11 cellular contexts compared by ENCODE assay signal in genomic region chr20:2879148-2879547, GRCh38. TPM values are rescaled to one million over a fixed set of nuclear protein-coding genes. Genes with fewer than 3 reads are reported as not detected.
DNase-seq lines count a peak whose midpoint lies in the region; ATAC-seq and TF ChIP-seq lines count a peak whose summit lies in the region.
"Had no signal": no experiment of that assay in that cellular context is flagged by ENCODE, and none has a peak within 500 bp of the region (broad histone marks: within the 10 kb centered on the region; RNA-seq: fewer than 3 reads in every experiment).

No MANE protein-coding gene starts in this region.

- H2BK20ac ChIP-seq in H9 (ENCODE audit: low read depth, low read length, poor library complexity, severe bottlenecking) = no peak overlapping the region

- TF ChIP-seq CTCF in HEK293 (tag by site-specific recombination; IDR thresholded peaks at IDR 0.05) (no peak), astrocyte of the spinal cord (IDR thresholded peaks at IDR 0.05; ENCODE audit: low read depth, low read length) (no peak), H9 (conservative IDR thresholded peaks at IDR 0.05) (no peak)

- no peak overlapping the region for H3K4me2 ChIP-seq in H9 (ENCODE audit: insufficient read depth, insufficient read length, low read length)
- H3K4me2 ChIP-seq: BLaER1 had no signal

- no peaks in the 10 kb centered on the region for H3K27me3 Mint-ChIP-seq in H9 (ENCODE audit: low read depth)
- H3K27me3 Mint-ChIP-seq: activated CD4-positive, alpha-beta memory T cell treated with anti-CD3 and anti-CD28 coated beads for 36 hours had no signal

- POLR2A ChIA-PET in HEK293 (lab: Yijun Ruan, JAX) = interaction anchor here (1.1 kb wide), 1 partner anchor 408 kb away, joined by 3 read pairs; the partner anchor contains the start of gene SNRPB

- H4K8ac ChIP-seq in H9 (replicated peaks; ENCODE audit: insufficient read length, low read depth, low read length) = no peak overlapping the region

- H3K14ac ChIP-seq in H9 (ENCODE audit: insufficient read depth, low read length) = no peak overlapping the region

- CTCF ChIA-PET in HEK293 (lab: Yijun Ruan, JAX) = interaction anchor here (1.3 kb wide), 1 partner anchor 192 kb away, joined by 6 read pairs; no protein-coding TSS in a partner anchor

- no peak overlapping the region for H3K4me3 Mint-ChIP-seq in H9
- H3K4me3 Mint-ChIP-seq: activated CD4-positive, alpha-beta memory T cell treated with anti-CD3 and anti-CD28 coated beads for 36 hours had no signal

- no peak overlapping the region for H2AFZ ChIP-seq in H9 (ENCODE audit: low read length)

- peak overlapping the region in 1 of 3 experiments; percentile 21; a peak in 2 of 7 replicates for H3K27ac Mint-ChIP-seq in H9
- H3K27ac Mint-ChIP-seq: activated CD4-positive, alpha-beta memory T cell treated with anti-CD3 and anti-CD28 coated beads for 36 hours had no signal

- H3K27ac ChIP-seq in HEK293 (ENCODE audit: extremely low read depth, low read depth, low read length) = no peak overlapping the region
- H3K27ac ChIP-seq in H9 (ENCODE audit: insufficient read length, low read depth, low read length) = no peak overlapping the region
- H3K27ac ChIP-seq: BLaER1 had no signal

- no peak overlapping the region for H3K4ac ChIP-seq in H9 (ENCODE audit: low read depth, low read length)

- no peak overlapping the region for H2BK15ac ChIP-seq in H9 (ENCODE audit: low read depth, low read length)

- no peaks in the 10 kb centered on the region for H3K27me3 ChIP-seq in H9 (ENCODE audit: insufficient read depth, low read length)
- H3K27me3 ChIP-seq: BLaER1 had no signal

- no peak overlapping the region for H3K56ac ChIP-seq in H9 (ENCODE audit: insufficient read length, low read depth, low read length)

- H2AK5ac ChIP-seq in H9 (ENCODE audit: insufficient read length, low read length) = no peak overlapping the region

- no peak overlapping the region for H2BK5ac ChIP-seq in H9 (ENCODE audit: insufficient read length, low read length)

- H3K4me1 Mint-ChIP-seq in H9 = peaks cover 24 to 29% of the 10 kb centered on the region in 2 experiments

- H2BK120ac ChIP-seq in H9 (ENCODE audit: low read depth, low read length, poor library complexity, severe bottlenecking) = no peak overlapping the region

- ATAC-seq in left cardiac atrium = peak; percentile 47 to 86

- H4K20me1 ChIP-seq in H9 (ENCODE audit: control insufficient read depth, insufficient read depth, insufficient read length) = no peaks in the 10 kb centered on the region

- no peak overlapping the region for H2BK12ac ChIP-seq in H9 (ENCODE audit: insufficient read length, low read depth, low read length)

- peaks cover 11% of the 10 kb centered on the region for H3K79me1 ChIP-seq in H9 (ENCODE audit: insufficient read depth, low read depth, low read length, poor library complexity, severe bottlenecking)

- no peak overlapping the region for H3T11ph ChIP-seq in H9 (ENCODE audit: low read length)

- peaks cover 3% of the 10 kb centered on the region for H3K23me2 ChIP-seq in H9 (ENCODE audit: insufficient read length, low read depth, low read length, poor library complexity, severe bottlenecking)

- no peak overlapping the region for H4K5ac ChIP-seq in H9 (ENCODE audit: insufficient read length, low read depth, low read length)

- H4K91ac ChIP-seq in H9 (ENCODE audit: insufficient read length, low read depth, low read length) = no peak overlapping the region

- peaks cover 7 to 9% of the 10 kb centered on the region in 2 experiments; a peak in 2 of 3 replicates for H3K36me3 ChIP-seq in HEK293 (ENCODE audit: control insufficient read depth in 2 of 2, insufficient read depth in 1 of 2, low read length in 2 of 2)

- intact Hi-C loops in left cardiac atrium (cut with DNase I) = no loop called here

- peaks cover 2 to 19% (median 12%) of the 10 kb centered on the region in 3 experiments; a peak in 6 of 7 replicates for H3K36me3 Mint-ChIP-seq in H9 (ENCODE audit: insufficient read depth in 1 of 3, low read depth in 3 of 3)

- H3K9ac ChIP-seq in H9 (ENCODE audit: extremely low read depth, insufficient read length, low read length) = no peak overlapping the region
- H3K9ac ChIP-seq: BLaER1 had no signal

- H3K4me1 ChIP-seq in HEK293 (ENCODE audit: control insufficient read depth, insufficient read depth, low read length) = peaks cover 23% of the 10 kb centered on the region
- H3K4me1 ChIP-seq in H9 (ENCODE audit: insufficient read depth, low read length) = 0 out of 2 replicates have a peak, but pooled peaks cover 3% of the 10 kb centered on the region

- in situ Hi-C loops in astrocyte of the spinal cord (cut with HindIII; ENCODE audit: low sequenced_read_pairs) = no loop called here

- no CpG with 5 or more reads among the region's 3 CpGs for WGBS in H9 (ENCODE audit: extremely low coverage, insufficient read length, low lambda C conversion rate)

- DNase-seq in A172 (ENCODE audit: low spot score) (peak; percentile 55), astrocyte of the spinal cord (ENCODE audit: low read depth, low spot score) (peak; percentile 79), left cardiac atrium (no peak), NCI-H1930 (lab: John Stamatoyannopoulos, UW) (no peak), H9 (no peak), NCI-H2081 treated with DMSO at 0.1 percent for 48 hours (lab: John Stamatoyannopoulos, UW) (no peak)
- no peak for DNase-seq in activated CD4-positive, alpha-beta T cell treated with anti-CD3 and anti-CD28 coated beads, Interleukin-2, amount 50 U/mL, for 1 hour
- DNase-seq: activated CD4-positive, alpha-beta memory T cell treated with anti-CD3 and anti-CD28 coated beads for 36 hours; stimulated activated naive CD4-positive, alpha-beta T cell treated with Interleukin-2 at 50 U/mL for 16 hours had no signal

- H3K9me3 Mint-ChIP-seq in H9 = no peaks in the 10 kb centered on the region
- H3K9me3 Mint-ChIP-seq: activated CD4-positive, alpha-beta memory T cell treated with anti-CD3 and anti-CD28 coated beads for 36 hours had no signal

- peaks cover 3% of the 10 kb centered on the region; the same call in 1 of the 2 replicates for H3K79me2 ChIP-seq in H9 (ENCODE audit: insufficient read depth, low read length)

- H3K4me3 ChIP-seq in HEK293 (ENCODE audit: low read depth, low read length) = no peak overlapping the region
- no peak overlapping the region for H3K4me3 ChIP-seq in astrocyte of the spinal cord (ENCODE audit: low read depth, low read length)
- H3K4me3 ChIP-seq: BLaER1 had no signal

- H3K23ac ChIP-seq in H9 (ENCODE audit: insufficient read length, low read depth, low read length) = no peak overlapping the region

- no peak overlapping the region for H3K18ac ChIP-seq in H9 (ENCODE audit: insufficient read length, low read depth, low read length)

- H3K9me3 ChIP-seq in HEK293 (ENCODE audit: control insufficient read depth, insufficient read depth, low read depth, low read length) (no peaks in the 10 kb centered on the region), H9 (ENCODE audit: control insufficient read depth, low read depth, low read length) (no peaks in the 10 kb centered on the region)
- H3K9me3 ChIP-seq: BLaER1 had no signal

TF ChIP-seq in HEK293, 187 proteins besides CTCF, POLR2A, EP300 and RAD21 (continues in another document):
- TF ChIP-seq SP7 (tag by site-specific recombination; IDR thresholded peaks at IDR 0.05) (0 out of 2 replicates have a peak, but pooled peaks have one; percentile 20), ZNF677 (tag by site-specific recombination; IDR thresholded peaks at IDR 0.05) (no peak), ZNF600 (tag by site-specific recombination; IDR thresholded peaks at IDR 0.05) (0 out of 2 replicates have a peak, but pooled peaks have one; percentile 14), ZNF701 (tag by site-specific recombination; IDR thresholded peaks at IDR 0.05) (no peak), ZNF211 (tag by site-specific recombination; IDR thresholded peaks at IDR 0.05; ENCODE audit: low read depth) (no peak), HOXC10 (CRISPR knock-in tag; IDR thresholded peaks at IDR 0.05) (no peak), OSR2 (tag by site-specific recombination; IDR thresholded peaks at IDR 0.05) (peak; percentile 20; the same call in 1 of the 2 replicates), ZNF132 (tag by site-specific recombination; IDR thresholded peaks at IDR 0.05; ENCODE audit: borderline replicate concordance) (no peak), ZNF24 (tag by site-specific recombination; IDR thresholded peaks at IDR 0.05) (no peak), KLF1 (tag by site-specific recombination; IDR thresholded peaks at IDR 0.05) (peak; percentile 42; the same call in 1 of the 2 replicates), ZNF133 (tag by site-specific recombination; IDR thresholded peaks at IDR 0.05) (no peak), ZNF19 (tag by site-specific recombination; IDR thresholded peaks at IDR 0.05; ENCODE audit: low read depth) (no peak), ZNF626 (tag by site-specific recombination; IDR thresholded peaks at IDR 0.05) (no peak), ZNF785 (tag by site-specific recombination; IDR thresholded peaks at IDR 0.05) (no peak), ZNF354C (tag by site-specific recombination; IDR thresholded peaks at IDR 0.05; ENCODE audit: borderline replicate concordance, low read depth) (no peak), ZBTB1 (tag by site-specific recombination; IDR thresholded peaks at IDR 0.05) (no peak), ZNF394 (tag by site-specific recombination; IDR thresholded peaks at IDR 0.05; ENCODE audit: borderline replicate concordance) (no peak), KLF8 (tag by site-specific recombination; IDR thresholded peaks at IDR 0.05) (no peak), ZXDB (tag by site-specific recombination; IDR thresholded peaks at IDR 0.05) (no peak), SETDB1 (IDR thresholded peaks at IDR 0.05; ENCODE audit: insufficient read length, low read length) (no peak), ZBTB17 (tag by site-specific recombination; IDR thresholded peaks at IDR 0.05) (no peak), IKZF3 (tag by site-specific recombination; IDR thresholded peaks at IDR 0.05) (no peak)

RNA-seq across cellular contexts. Expression of gene PTPRA, which starts 5.9 kb away (rescaled TPM):
- 30.2 and 43.4 TPM in 2 replicates for total RNA-seq in A172 (2014; rRNA removed; shearing (Covaris generic))
- 10 to 100 TPM; 35.4 to 38.6 TPM for total RNA-seq in left cardiac atrium
- 45.2 and 47.8 TPM in 2 replicates for total RNA-seq in H9 (2021)

RNA-seq across cellular contexts. Expression of gene VPS16, which starts 38.6 kb away (rescaled TPM):
- total RNA-seq in A172 (2014; rRNA removed; shearing (Covaris generic)) = 44.1 and 48.1 TPM in 2 replicates
- 10 to 100 TPM; 22.1 to 24.4 TPM for total RNA-seq in left cardiac atrium
- total RNA-seq in H9 (2021) = 31.6 and 32.1 TPM in 2 replicates

RNA-seq across cellular contexts. Expression of gene PCED1A, which starts 38.7 kb away (rescaled TPM):
- 11.9 and 13.2 TPM in 2 replicates for total RNA-seq in A172 (2014; rRNA removed; shearing (Covaris generic))
- total RNA-seq in left cardiac atrium (10 to 100 TPM; 13.0 to 18.0 TPM), H9 (2021) (27.2 and 30.8 TPM in 2 replicates)

Comparison
In these comparisons a context has a peak if more than half of its experiments do, and no peak if none do; other contexts are left out.
1. DNase-seq: peak in A172 (single experiment) and astrocyte of the spinal cord (single experiment); none in left cardiac atrium (single experiment), NCI-H1930 (0 of 2), activated CD4-positive, alpha-beta T cell treated with anti-CD3 and anti-CD28 coated beads, Interleukin-2, amount 50 U/mL, for 1 hour (single experiment), H9 (single experiment) and NCI-H2081 treated with DMSO at 0.1 percent for 48 hours (single experiment).